In the genomic region with DNA sequence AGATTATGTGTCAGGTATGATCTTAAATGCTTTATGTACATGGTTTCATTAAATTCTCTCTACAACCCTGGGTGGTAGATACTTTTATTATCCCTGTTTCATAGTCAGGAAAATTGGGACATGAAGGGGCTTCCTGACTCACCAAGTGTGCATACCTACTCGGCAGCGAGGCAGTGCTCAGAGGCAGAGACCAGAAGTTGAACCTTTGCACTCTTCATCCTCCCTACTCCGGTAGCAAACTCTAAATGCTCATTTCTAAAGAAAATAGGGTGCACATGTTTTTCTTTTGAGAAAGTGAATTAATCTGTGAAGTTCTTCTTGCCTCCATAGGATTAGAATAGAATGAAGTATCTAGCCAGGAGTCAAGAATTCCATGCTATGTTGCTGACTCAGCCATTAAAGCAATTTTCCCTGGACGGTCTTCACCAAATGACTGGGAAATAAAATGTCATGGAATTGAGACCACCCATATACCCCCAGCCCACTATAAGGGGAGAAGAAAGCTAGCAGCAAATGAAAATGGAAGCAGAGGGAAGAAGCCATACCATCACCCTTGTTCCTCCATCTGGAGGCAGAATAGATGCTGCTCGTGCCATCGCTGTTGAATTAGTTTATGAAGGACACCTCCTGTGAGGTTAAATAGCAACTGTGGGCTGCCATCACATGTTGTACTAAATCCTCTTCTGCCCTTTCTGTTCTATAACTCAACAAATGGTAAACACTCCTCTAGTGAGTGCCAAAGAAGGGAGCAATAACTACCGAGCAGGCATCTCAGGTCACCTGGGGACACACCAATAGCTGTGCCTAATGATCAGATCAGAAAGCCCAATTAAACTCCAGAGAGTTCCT, we compare ENCODE assay signal across 24 cellular contexts.
DNase-seq lines count a peak whose midpoint lies in the region; ATAC-seq, FAIRE-seq and TF ChIP-seq lines count a peak whose summit lies in the region.
"Had no signal": no experiment of that assay in that cellular context is flagged by ENCODE, and none has a peak within 500 bp of the region (broad histone marks: within the 10 kb centered on the region; RNA-seq: fewer than 3 reads in every experiment).

No MANE protein-coding gene starts in this region.

- no peak overlapping the region for H3K27ac ChIP-seq in K562 (ENCODE audit: extremely low read depth, low read depth, low read length)
- H3K27ac ChIP-seq in right lobe of liver: peak overlapping the region; percentile 14 to 96 (median 71)
- H3K27ac ChIP-seq: BLaER1 treated with 17β-estradiol and CSF1 and Interleukin-3, amounts not matched to agents 10 nM and 100 nM; RWPE1 had no signal

- ATAC-seq in K562 (no peak), right lobe of liver (no peak), Right ventricle myocardium superior (ENCODE audit: poor library complexity) (no peak), GM19351 (IDR thresholded peaks at IDR 0.05; ENCODE audit: unreplicated experiment) (no peak)
- ATAC-seq in stimulated activated memory B cell treated with anti-CD40 and anti-IgM and Interleukin-4, amounts not matched to agents 10 μg/mL and 1 μg/mL and 100 μg/mL, for 72 hours: no peak
- ATAC-seq: GM23338, Panc1 had no signal

- intact Hi-C loops in K562 (cut with micrococcal nuclease): no loop called here
- intact Hi-C loops in right lobe of liver (cut with DNase I): loop anchor here in 1 of 2 donors (5.0 kb wide), 1 partner anchor 356 kb away; a partner anchor contains a TSS
- intact Hi-C loops in Right ventricle myocardium superior (cut with DNase I): no loop called here

- H3K9me1 ChIP-seq in K562 (ENCODE audit: control insufficient read depth, insufficient read depth, low read length): no peaks in the 10 kb centered on the region

- CTCF ChIA-PET in K562 (lab: Yijun Ruan, JAX; ENCODE audit: low intra/inter-chr PET ratio): no interaction called here

- TF ChIP-seq RAD21 in K562 (CRISPR knock-in tag; conservative IDR thresholded peaks at IDR 0.05 in 1 of 2, IDR thresholded peaks at IDR 0.05 in 1 of 2): no peak

- 0% methylated on average over 7 of the region's 7 CpGs for WGBS in K562 (ENCODE audit: insufficient coverage, low coverage, missing lambda C conversion rate)
- 51% methylated on average over 5 of the region's 7 CpGs for WGBS in right lobe of liver (ENCODE audit: insufficient coverage, low coverage, low lambda C conversion rate, missing lambda C conversion rate)

- POLR2A ChIA-PET in K562 (lab: Yijun Ruan, JAX): no interaction called here

- no TSS peak for BruUV-seq in K562 (replicated peaks; lab: Mats Ljungman, UMichigan)

- no peak overlapping the region for H2AFZ ChIP-seq in K562 (ENCODE audit: low read depth, low read length)

- no peaks in the 10 kb centered on the region for H3K9me3 ChIP-seq in K562 (replicated peaks; ENCODE audit: control insufficient read depth, insufficient read depth, low read depth, low read length)
- H3K9me3 ChIP-seq in right lobe of liver: no peaks in the 10 kb centered on the region

- no peaks in the 10 kb centered on the region for H4K20me1 ChIP-seq in K562 (replicated peaks; ENCODE audit: control insufficient read depth, insufficient read depth, low read length)
- H4K20me1 ChIP-seq: BLaER1 treated with 17β-estradiol and CSF1 and Interleukin-3, amounts not matched to agents 10 nM and 100 nM had no signal

- no peak overlapping the region for H3K9ac ChIP-seq in K562 (ENCODE audit: insufficient read depth in 1 of 2, low read depth in 2 of 2, low read length in 2 of 2)
- H3K9ac ChIP-seq: BLaER1 treated with 17β-estradiol and CSF1 and Interleukin-3, amounts not matched to agents 10 nM and 100 nM had no signal

- no peak for FAIRE-seq in K562 (lab: Jason Lieb, UNC)
- FAIRE-seq: A204.1, GM18507 had no signal

- no peak for TF ChIP-seq POLR2A in K562 (conservative IDR thresholded peaks at IDR 0.05)
- no peak for TF ChIP-seq POLR2A in right lobe of liver (IDR thresholded peaks at IDR 0.05)

- TF ChIP-seq EP300 in K562 (IDR thresholded peaks at IDR 0.05; ENCODE audit: low read length): no peak

- H3K4me3 Mint-ChIP-seq in stimulated activated memory B cell treated with anti-CD40 and anti-IgM and Interleukin-4, amounts not matched to agents 10 μg/mL and 1 μg/mL and 100 μg/mL, for 72 hours: no peak overlapping the region
- H3K4me3 Mint-ChIP-seq: CD4-positive, alpha-beta memory T cell; GM23338; IgD-negative memory B cell had no signal

- H3K4me1 Mint-ChIP-seq in stimulated activated memory B cell treated with anti-CD40 and anti-IgM and Interleukin-4, amounts not matched to agents 10 μg/mL and 1 μg/mL and 100 μg/mL, for 72 hours: no peaks in the 10 kb centered on the region
- H3K4me1 Mint-ChIP-seq: IgD-negative memory B cell had no signal

- H3K36me3 ChIP-seq in K562 (ENCODE audit: control insufficient read depth, insufficient read depth, low read length): no peaks in the 10 kb centered on the region
- H3K36me3 ChIP-seq in right lobe of liver: no peaks in the 10 kb centered on the region
- H3K36me3 ChIP-seq: BLaER1 treated with 17β-estradiol and CSF1 and Interleukin-3, amounts not matched to agents 10 nM and 100 nM had no signal

- H3K27me3 Mint-ChIP-seq in stimulated activated memory B cell treated with anti-CD40 and anti-IgM and Interleukin-4, amounts not matched to agents 10 μg/mL and 1 μg/mL and 100 μg/mL, for 72 hours: no peaks in the 10 kb centered on the region

- DNase-seq in NCI-H748 treated with DMSO at 0.1 percent for 48 hours (lab: John Stamatoyannopoulos, UW) (peak; percentile 51), NCI-H748 (lab: John Stamatoyannopoulos, UW; ENCODE audit: unreplicated experiment) (no peak), K562 (ENCODE audit: extremely low read depth in 1 of 4, low spot score in 3 of 4) (no peak), right lobe of liver (no peak), Right ventricle myocardium superior (no peak)
- DNase-seq: AML-193; CD4-positive, alpha-beta memory T cell; DMS53; HCEC 1CT; NCI-H1048; NCI-H187; NCI-H2171; NCI-H226; NCI-H524 treated with DMSO at 0.1 percent for 48 hours; SHP77 treated with DMSO at 0.1 percent for 48 hours had no signal

- no peak overlapping the region for H3K4me2 ChIP-seq in K562 (ENCODE audit: insufficient read depth, low read length)
- H3K4me2 ChIP-seq: BLaER1 treated with 17β-estradiol and CSF1 and Interleukin-3, amounts not matched to agents 10 nM and 100 nM; GM23338 had no signal

- H3K27ac Mint-ChIP-seq in stimulated activated memory B cell treated with anti-CD40 and anti-IgM and Interleukin-4, amounts not matched to agents 10 μg/mL and 1 μg/mL and 100 μg/mL, for 72 hours: no peak overlapping the region
- H3K27ac Mint-ChIP-seq: CD4-positive, alpha-beta memory T cell; GM23338; IgD-negative memory B cell had no signal

- no peaks in the 10 kb centered on the region for H3K27me3 ChIP-seq in K562 (ENCODE audit: control insufficient read depth in 2 of 2, insufficient read depth in 2 of 2, low read length in 2 of 2)
- H3K27me3 ChIP-seq in right lobe of liver: no peaks in the 10 kb centered on the region
- H3K27me3 ChIP-seq: BLaER1 treated with 17β-estradiol and CSF1 and Interleukin-3, amounts not matched to agents 10 nM and 100 nM had no signal

- H3K36me3 Mint-ChIP-seq in stimulated activated memory B cell treated with anti-CD40 and anti-IgM and Interleukin-4, amounts not matched to agents 10 μg/mL and 1 μg/mL and 100 μg/mL, for 72 hours: no peaks in the 10 kb centered on the region
- H3K36me3 Mint-ChIP-seq: CD4-positive, alpha-beta memory T cell; IgD-negative memory B cell had no signal

- no peaks in the 10 kb centered on the region for H3K79me2 ChIP-seq in K562 (ENCODE audit: control insufficient read depth, insufficient read depth, low read length)

- no peak for TF ChIP-seq CTCF in K562 (IDR thresholded peaks at IDR 0.05 in 2 of 3, conservative IDR thresholded peaks at IDR 0.05 in 1 of 3; ENCODE audit: insufficient read depth in 2 of 3, low read depth in 1 of 3, low read length in 3 of 3)
- TF ChIP-seq CTCF in right lobe of liver (IDR thresholded peaks at IDR 0.05): no peak

- no peak overlapping the region for H3K4me3 ChIP-seq in K562
- peak overlapping the region in 2 of 3 donors; percentile 33 to 34 for H3K4me3 ChIP-seq in right lobe of liver
- H3K4me3 ChIP-seq: BLaER1 treated with 17β-estradiol and CSF1 and Interleukin-3, amounts not matched to agents 10 nM and 100 nM; GM23338 had no signal

- H3K9me3 Mint-ChIP-seq in stimulated activated memory B cell treated with anti-CD40 and anti-IgM and Interleukin-4, amounts not matched to agents 10 μg/mL and 1 μg/mL and 100 μg/mL, for 72 hours: no peaks in the 10 kb centered on the region
- H3K9me3 Mint-ChIP-seq: CD4-positive, alpha-beta memory T cell; GM23338; IgD-negative memory B cell had no signal

- in situ Hi-C loops in K562 (cut with MboI): loop anchor here (25.0 kb wide), 1 partner anchor 981 kb away; no protein-coding TSS in a partner anchor

- no peaks in the 10 kb centered on the region for H3K4me1 ChIP-seq in K562 (replicated peaks in 1 of 2; ENCODE audit: control insufficient read depth in 2 of 2, insufficient read depth in 2 of 2, low read length in 2 of 2)
- peaks cover 0 to 44% (median 14%) of the 10 kb centered on the region in 4 donors for H3K4me1 ChIP-seq in right lobe of liver

TF ChIP-seq in K562, 482 proteins besides CTCF, POLR2A, EP300 and RAD21:
- TF ChIP-seq ESRRB (CRISPR knock-in tag; IDR thresholded peaks at IDR 0.05; ENCODE audit: borderline replicate concordance) (no peak), ZNF316 (IDR thresholded peaks at IDR 0.05) (peak; percentile 55; the same call in 1 of the 2 replicates), BCL6 (CRISPR knock-in tag; IDR thresholded peaks at IDR 0.05) (no peak), MAFF (IDR thresholded peaks at IDR 0.05; ENCODE audit: low read length) (peak; percentile 39), MAFG (tag; conservative IDR thresholded peaks at IDR 0.05) (peak; percentile 29; the same call in 1 of the 2 replicates), MAFK (IDR thresholded peaks at IDR 0.05; ENCODE audit: low read length) (peak; percentile 36; the same call in 1 of the 2 replicates), RFX7 (CRISPR knock-in tag; IDR thresholded peaks at IDR 0.05) (no peak), MTA1 (IDR thresholded peaks at IDR 0.05; ENCODE audit: borderline replicate concordance) (no peak)
